Comparison of ENCODE assay signal across 10 cellular contexts in genomic region chr5:79774171-79774854, GRCh38.
A peak's percentile ranks its signal among the peaks of the same experiment; 100 is the strongest.
DNase-seq lines count a peak whose midpoint lies in the region; ATAC-seq, FAIRE-seq and TF ChIP-seq lines count a peak whose summit lies in the region.
"Had no signal": no experiment of that assay in that cellular context is flagged by ENCODE, and none has a peak within 500 bp of the region (broad histone marks: within the 10 kb centered on the region; RNA-seq: fewer than 3 reads in every experiment).

No MANE protein-coding gene starts in this region.

- peak; percentile 20 for TF ChIP-seq CTCF in psoas muscle (IDR thresholded peaks at IDR 0.05)

- peak; percentile 18 for DNase-seq in SKM-1 treated with dmso at 0.1 percent for 144 hours (lab: John Stamatoyannopoulos, UW; ENCODE audit: unreplicated experiment)
- DNase-seq in SKM-1 (lab: John Stamatoyannopoulos, UW; ENCODE audit: unreplicated experiment), result no peak
- DNase-seq in NAMALWA (ENCODE audit: low spot score), result peak; percentile 30
- peak; percentile 66 for DNase-seq in ecto neural progenitor cell (ENCODE audit: low spot score)
- no peak for DNase-seq in psoas muscle
- no peak for DNase-seq in RCC 7860 (ENCODE audit: low spot score)
- DNase-seq in GM12891 (ENCODE audit: insufficient read length, low spot score), result no peak

- H3K4me3 ChIP-seq in psoas muscle, result no peak overlapping the region

- FAIRE-seq in RCC 7860 (lab: Jason Lieb, UNC) (no peak), GM12891 (lab: Jason Lieb, UNC) (no peak)
- FAIRE-seq: G401.6 had no signal

- TF ChIP-seq POLR2A in GM12891 (IDR thresholded peaks at IDR 0.05; ENCODE audit: low read depth, low read length), result no peak

- ATAC-seq in psoas muscle (peak; percentile 51 to 68 (median 58)), HG03469 (IDR thresholded peaks at IDR 0.05; ENCODE audit: unreplicated experiment) (no peak)
- ATAC-seq: naive thymus-derived CD4-positive, alpha-beta T cell had no signal

- H3K36me3 ChIP-seq in psoas muscle (ENCODE audit: insufficient read depth in 1 of 2, low read depth in 1 of 2), result peaks cover 0 to 83% of the 10 kb centered on the region in 2 donors

- H3K4me1 ChIP-seq in psoas muscle, result peaks cover 14% of the 10 kb centered on the region

- 52 to 60% (median 57%) methylated on average over 13 of the region's 13 CpGs for WGBS in psoas muscle, 3 donors

- intact Hi-C loops in psoas muscle (cut with DNase I), result no loop called here

- H3K27ac ChIP-seq in psoas muscle, result peak overlapping the region; percentile 42

- no peaks in the 10 kb centered on the region for H3K27me3 ChIP-seq in psoas muscle (ENCODE audit: insufficient read depth in 3 of 3, low read length in 2 of 3)

- H3K9me3 ChIP-seq in psoas muscle, result no peaks in the 10 kb centered on the region

TF ChIP-seq in GM12891, 5 proteins besides CTCF, POLR2A, EP300 and RAD21:
- TF ChIP-seq POLR2AphosphoS5 (IDR thresholded peaks at IDR 0.05; ENCODE audit: low read depth, low read length) (no peak), SPI1 (IDR thresholded peaks at IDR 0.05; ENCODE audit: low read depth, low read length) (no peak), TAF1 (IDR thresholded peaks at IDR 0.05; ENCODE audit: low read depth, low read length) (no peak), POU2F2 (IDR thresholded peaks at IDR 0.05; ENCODE audit: low read depth, low read length) (no peak), PAX5 (IDR thresholded peaks at IDR 0.05; ENCODE audit: insufficient read depth, low read length, severe bottlenecking) (no peak)

Comparison
In these comparisons a context has a peak if more than half of its experiments do, and no peak if none do; other contexts are left out.
1. DNase-seq: peak in SKM-1 treated with dmso at 0.1 percent for 144 hours (single experiment), NAMALWA (single experiment) and ecto neural progenitor cell (single experiment); none in SKM-1 (single experiment), psoas muscle (0 of 2), RCC 7860 (single experiment) and GM12891 (single experiment).